8 cellular contexts compared by ENCODE assay signal in genomic region chrX:40736170-40736505, GRCh38. TPM values are rescaled to one million over a fixed set of nuclear protein-coding genes. Genes with fewer than 3 reads are reported as not detected.
DNase-seq lines count a peak whose midpoint lies in the region; FAIRE-seq and TF ChIP-seq lines count a peak whose summit lies in the region.

No MANE protein-coding gene starts in this region.

- H3K4me1 ChIP-seq in Karpas-422 (ENCODE audit: low read length) (peaks cover 30% of the 10 kb centered on the region), mucosa of rectum (ENCODE audit: control insufficient read depth in 2 of 2, insufficient read depth in 2 of 2, low read length in 2 of 2) (peaks cover 8 to 15% of the 10 kb centered on the region in 2 donors)

- peaks cover 40% of the 10 kb centered on the region for H3K79me2 ChIP-seq in Karpas-422 (ENCODE audit: low read length)

- no peaks in the 10 kb centered on the region for H3K36me3 ChIP-seq in Karpas-422 (ENCODE audit: insufficient read depth, low read length)
- H3K36me3 ChIP-seq in mucosa of rectum (ENCODE audit: control insufficient read depth in 2 of 2, insufficient read depth in 2 of 2, low read length in 2 of 2): no peaks in the 10 kb centered on the region

- peak overlapping the region; percentile 93 for H3K4me2 ChIP-seq in Karpas-422 (ENCODE audit: low read depth, low read length, poor library complexity, severe bottlenecking)

- no peaks in the 10 kb centered on the region for H3K9me2 ChIP-seq in Karpas-422 (replicated peaks; ENCODE audit: insufficient read depth, low read length)

- H3K27ac ChIP-seq in Karpas-422 (ENCODE audit: low read length) (peak overlapping the region; percentile 74), mucosa of rectum (ENCODE audit: low read depth in 2 of 2, low read length in 2 of 2) (peak overlapping the region; percentile 93 to 95)

- H3K4me3 ChIP-seq in Karpas-422 (ENCODE audit: low read length): peak overlapping the region; percentile 94
- H3K4me3 ChIP-seq in mucosa of rectum (ENCODE audit: low read length in 2 of 2): peak overlapping the region; percentile 65 to 89

- TF ChIP-seq CTCF in GM20000 (IDR thresholded peaks at IDR 0.05; ENCODE audit: extremely low read depth, missing control alignments): no peak

- FAIRE-seq in colon (lab: Jason Lieb, UNC): peak; percentile 73

- peak; percentile 52 for DNase-seq in DMS 273 treated with DMSO at 0.1 percent for 48 hours (lab: John Stamatoyannopoulos, UW)
- no peak for DNase-seq in Karpas-422
- DNase-seq in GOT3 (lab: John Stamatoyannopoulos, UW): no peak
- DNase-seq in stimulated activated CD4-positive, alpha-beta T cell treated with anti-CD3 and anti-CD28 coated beads, Interleukin-2, amount 100 ng/mL, for 48 hours: no peak
- no peak for DNase-seq in MV-4-11 (lab: John Stamatoyannopoulos, UW)
- DNase-seq in GM20000 (ENCODE audit: low spot score): no peak

- H3K9me3 ChIP-seq in Karpas-422 (ENCODE audit: low read length) (no peaks in the 10 kb centered on the region), mucosa of rectum (ENCODE audit: control insufficient read depth in 2 of 2, low read length in 2 of 2) (no peaks in the 10 kb centered on the region)

- H2AFZ ChIP-seq in Karpas-422 (ENCODE audit: low read length): peak overlapping the region; percentile 93

- H3K27me3 ChIP-seq in Karpas-422 (ENCODE audit: low read length) (no peaks in the 10 kb centered on the region), mucosa of rectum (ENCODE audit: control insufficient read depth in 2 of 2, insufficient read depth in 2 of 2, low read length in 2 of 2) (peaks cover 2 to 5% of the 10 kb centered on the region in 2 donors)

- peaks cover 6% of the 10 kb centered on the region; the same call in 1 of the 2 replicates for H4K20me1 ChIP-seq in Karpas-422 (ENCODE audit: insufficient read depth, low read depth, low read length)

- peak overlapping the region; percentile 87 for H3K9ac ChIP-seq in Karpas-422 (ENCODE audit: low read length)
- H3K9ac ChIP-seq in mucosa of rectum (ENCODE audit: low read depth in 1 of 2, low read length in 2 of 2): peak overlapping the region; percentile 71 to 89

RNA-seq across cellular contexts. Expression of gene MED14, which starts 0.8 kb away (rescaled TPM):
- total RNA-seq in Karpas-422 (2014; rRNA removed; shearing (Covaris generic); ENCODE audit: low replicate concordance): 37.9 and 77.9 TPM in 2 replicates
